Comparison of ENCODE assay signal across 32 cellular contexts in genomic region chr9:126604706-126605105, GRCh38. TPM values are rescaled to one million over a fixed set of nuclear protein-coding genes. Genes with fewer than 3 reads are reported as not detected.
"Had no signal": no experiment of that assay in that cellular context is flagged by ENCODE, and none has a peak within 500 bp of the region (broad histone marks: within the 10 kb centered on the region; RNA-seq: fewer than 3 reads in every experiment).

No MANE protein-coding gene starts in this region.

- H3K27ac Mint-ChIP-seq: memory B cell; natural killer cell treated with Interleukin-12 subunit alpha and Interleukin-12 subunit beta and Interleukin-15 and Interleukin-18, amount 100 ng/mL, for 72 hours; progenitor cell of endocrine pancreas; stimulated activated naive CD8-positive, alpha-beta T cell treated with anti-CD3 and anti-CD28 coated beads, Interleukin-15, amount 100 ng/mL, for 72 hours had no signal

- H3K4me1 ChIP-seq: foreskin keratinocyte, pancreas, suprapubic skin, transverse colon, upper lobe of right lung, uterus had no signal

- H3K9me3 ChIP-seq: esophagus muscularis mucosa, gastroesophageal sphincter, heart right ventricle, mucosa of descending colon, neutrophil, pancreas, suprapubic skin, transverse colon, upper lobe of right lung, uterus had no signal

- H3K27me3 ChIP-seq: pancreas had no signal

- H3K4me2 ChIP-seq: smooth muscle cell had no signal

- H3K4me3 ChIP-seq: coronary artery, esophagus muscularis mucosa, gastroesophageal sphincter, heart right ventricle, lung, mucosa of descending colon, pancreas, smooth muscle cell, suprapubic skin, transverse colon, upper lobe of right lung, uterus had no signal

- H3K36me3 Mint-ChIP-seq: memory B cell; naive B cell; natural killer cell treated with Interleukin-12 subunit alpha and Interleukin-12 subunit beta and Interleukin-15 and Interleukin-18, amount 100 ng/mL, for 72 hours had no signal

- DNase-seq: dermis blood vessel endothelial cell; effector memory CD4-positive, alpha-beta T cell; foreskin keratinocyte; glutamatergic neuron; heart right ventricle; hippocampal formation; left cardiac atrium; mucosa of descending colon; naive B cell; pancreas; stimulated activated CD4-positive, alpha-beta T cell treated with anti-CD3 and anti-CD28 coated beads, Interleukin-12 subunit alpha, Interleukin-12 subunit beta, amount 100 ng/mL, for 4 hours; stimulated activated CD4-positive, alpha-beta T cell treated with anti-CD3 and anti-CD28 coated beads, Interleukin-1b, Interleukin-23, amount 100 ng/mL, for 48 hours; stimulated activated CD4-positive, alpha-beta T cell treated with anti-CD3 and anti-CD28 coated beads, Interleukin-4, amount 100 ng/mL, for 1 hour; stimulated activated CD8-positive, alpha-beta memory T cell treated with anti-CD3 and anti-CD28 coated beads, Interleukin-4, amount 100 ng/mL, for 48 hours; stimulated activated naive CD4-positive, alpha-beta T cell; stimulated activated naive CD8-positive, alpha-beta T cell treated with anti-CD3 and anti-CD28 coated beads, Interleukin-15, amount 100 ng/mL, for 72 hours; transverse colon; upper lobe of right lung had no signal

- H3K27ac ChIP-seq: coronary artery, esophagus muscularis mucosa, foreskin keratinocyte, gastroesophageal sphincter, neutrophil, pancreas, suprapubic skin, transverse colon, upper lobe of right lung, uterus had no signal

- H3K9me3 Mint-ChIP-seq: naive B cell; natural killer cell treated with Interleukin-12 subunit alpha and Interleukin-12 subunit beta and Interleukin-15 and Interleukin-18, amount 100 ng/mL, for 72 hours; stimulated activated naive CD8-positive, alpha-beta T cell treated with anti-CD3 and anti-CD28 coated beads, Interleukin-15, amount 100 ng/mL, for 72 hours had no signal

- H3K36me3 ChIP-seq: esophagus muscularis mucosa, gastroesophageal sphincter, heart right ventricle, neutrophil, pancreas, suprapubic skin, transverse colon, upper lobe of right lung, uterus had no signal

- ATAC-seq: foreskin keratinocyte; mucosa of descending colon; natural killer cell treated with Interleukin-12 subunit alpha and Interleukin-12 subunit beta and Interleukin-15 and Interleukin-18, amount 100 ng/mL, for 72 hours; stimulated activated naive CD8-positive, alpha-beta T cell treated with anti-CD3 and anti-CD28 coated beads, Interleukin-15, amount 100 ng/mL, for 72 hours; upper lobe of right lung had no signal

- H3K4me3 Mint-ChIP-seq: memory B cell; naive B cell; natural killer cell treated with Interleukin-12 subunit alpha and Interleukin-12 subunit beta and Interleukin-15 and Interleukin-18, amount 100 ng/mL, for 72 hours; stimulated activated naive CD8-positive, alpha-beta T cell treated with anti-CD3 and anti-CD28 coated beads, Interleukin-15, amount 100 ng/mL, for 72 hours had no signal

- H3K4me1 Mint-ChIP-seq: memory B cell; naive B cell; stimulated activated naive CD8-positive, alpha-beta T cell treated with anti-CD3 and anti-CD28 coated beads, Interleukin-15, amount 100 ng/mL, for 72 hours had no signal

RNA-seq across cellular contexts. Expression of gene LMX1B, which starts 9.0 kb away (rescaled TPM):
- total RNA-seq: dermis blood vessel endothelial cell; endothelial cell of umbilical vein; fibroblast of lung; liver; natural killer cell treated with Interleukin-12 subunit alpha and Interleukin-12 subunit beta and Interleukin-15 and Interleukin-18, amount 100 ng/mL, for 72 hours; smooth muscle cell; uterus had no signal
